8 cellular contexts compared by ENCODE assay signal in genomic region chr6:166999145-166999844, GRCh38. TPM values are rescaled to one million over a fixed set of nuclear protein-coding genes. Genes with fewer than 3 reads are reported as not detected.
A peak's percentile ranks its signal among the peaks of the same experiment; 100 is the strongest.
DNase-seq lines count a peak whose midpoint lies in the region; ATAC-seq, FAIRE-seq and TF ChIP-seq lines count a peak whose summit lies in the region.

A gene with protein sequence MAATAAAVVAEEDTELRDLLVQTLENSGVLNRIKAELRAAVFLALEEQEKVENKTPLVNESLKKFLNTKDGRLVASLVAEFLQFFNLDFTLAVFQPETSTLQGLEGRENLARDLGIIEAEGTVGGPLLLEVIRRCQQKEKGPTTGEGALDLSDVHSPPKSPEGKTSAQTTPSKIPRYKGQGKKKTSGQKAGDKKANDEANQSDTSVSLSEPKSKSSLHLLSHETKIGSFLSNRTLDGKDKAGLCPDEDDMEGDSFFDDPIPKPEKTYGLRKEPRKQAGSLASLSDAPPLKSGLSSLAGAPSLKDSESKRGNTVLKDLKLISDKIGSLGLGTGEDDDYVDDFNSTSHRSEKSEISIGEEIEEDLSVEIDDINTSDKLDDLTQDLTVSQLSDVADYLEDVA (plus strand): TSS chr6:166999397. CDS start chr6:166999413, 16 bp downstream.

- H3K27ac ChIP-seq in angular gyrus (ENCODE audit: low read depth, low read length) = peak within 1 kb of the TSS; percentile 10
- H3K27ac ChIP-seq in right atrium auricular region = peak within 1 kb of the TSS; percentile 42 to 77
- H3K27ac ChIP-seq in psoas muscle = peak within 1 kb of the TSS; percentile 62

- DNase-seq in GM13976 (ENCODE audit: low spot score) (peak; percentile 99), NCI-H1694 (lab: John Stamatoyannopoulos, UW) (peak; percentile 30), T-helper 17 cell (peak; percentile 72 to 87 (median 83)), right atrium auricular region (ENCODE audit: low spot score) (peak; percentile 91), psoas muscle (peak; percentile 96 to 97), urothelium cell line (ENCODE audit: low spot score) (peak; percentile 98)

- H3K27me3 ChIP-seq in right atrium auricular region = no peaks in the 10 kb centered on the region
- H3K27me3 ChIP-seq in psoas muscle (ENCODE audit: insufficient read depth in 3 of 3, low read length in 2 of 3) = no peaks in the 10 kb centered on the region

- intact Hi-C loops in psoas muscle (cut with DNase I) = loop anchor here (5.0 kb wide), 1 partner anchor 42 kb away; the partner anchor contains the start of gene RNASET2 (in 2 of the 2)

- 1% methylated on average over 53 to 87 of the region's 87 CpGs for WGBS in psoas muscle, 3 donors

- H3K4me3 ChIP-seq in right atrium auricular region (peak within 1 kb of the TSS; percentile 78 to 93), psoas muscle (peak within 1 kb of the TSS; percentile 86)

- H3K36me3 Mint-ChIP-seq in T-helper 17 cell (ENCODE audit: low read depth) = peaks cover 5% of the 10 kb centered on the region

- TF ChIP-seq CTCF in GM13976 (IDR thresholded peaks at IDR 0.05; ENCODE audit: borderline replicate concordance, control extremely low read depth, extremely low read depth, insufficient read depth, missing control alignments) (peak; percentile 5), right atrium auricular region (IDR thresholded peaks at IDR 0.05) (no peak), psoas muscle (IDR thresholded peaks at IDR 0.05) (no peak)

- ATAC-seq in HG02884 (IDR thresholded peaks at IDR 0.05; ENCODE audit: unreplicated experiment) (peak; percentile 80), T-helper 17 cell (peak; percentile 92), psoas muscle (peak; percentile 99)

- in situ Hi-C loops in GM13976 (cut with MboI; ENCODE audit: low sequenced_read_pairs, unreplicated experiment) = no loop called here

- FAIRE-seq in urothelium cell line (lab: Jason Lieb, UNC) = peak; percentile 82

- peak within 1 kb of the TSS; percentile 90 for H3K4me3 Mint-ChIP-seq in T-helper 17 cell

- H3K4me1 ChIP-seq in right atrium auricular region (peaks cover 0 to 25% of the 10 kb centered on the region in 2 donors), psoas muscle (peaks cover 17% of the 10 kb centered on the region)

- H3K36me3 ChIP-seq in right atrium auricular region (no peaks in the 10 kb centered on the region), psoas muscle (ENCODE audit: insufficient read depth in 1 of 2, low read depth in 1 of 2) (peaks cover 0 to 20% of the 10 kb centered on the region in 2 donors)

- peaks cover 33% of the 10 kb centered on the region for H3K4me1 Mint-ChIP-seq in T-helper 17 cell

- H3K27ac Mint-ChIP-seq in T-helper 17 cell = peak within 1 kb of the TSS; percentile 90

- no peaks in the 10 kb centered on the region for H3K9me3 ChIP-seq in T-helper 17 cell (ENCODE audit: control insufficient read depth, low read length, poor library complexity, severe bottlenecking)
- H3K9me3 ChIP-seq in right atrium auricular region = no peaks in the 10 kb centered on the region
- H3K9me3 ChIP-seq in psoas muscle = no peaks in the 10 kb centered on the region

- no peaks in the 10 kb centered on the region for H3K27me3 Mint-ChIP-seq in T-helper 17 cell

RNA-seq across cellular contexts. Expression of the gene that starts here (rescaled TPM):
- 10 to 100 TPM; 19.8 to 24.0 TPM for total RNA-seq in T-helper 17 cell
- total RNA-seq in right atrium auricular region = 1 to 10 TPM; 6.7 to 8.8 TPM
- 1 to 10 TPM; 3.0 to 7.9 (median 5.8) TPM for total RNA-seq in psoas muscle
- 10 to 100 TPM in 1 of 3 donors, 1 to 10 TPM in 2; 3.7 to 18.8 (median 9.2) TPM for polyA plus RNA-seq in psoas muscle

Comparison
In these comparisons a context has a peak if more than half of its experiments do, and no peak if none do; other contexts are left out.
1. Peak in every context shown above with its lines: DNase-seq, ATAC-seq, H3K4me3 ChIP-seq and H3K27ac ChIP-seq.
2. DNase-seq: peak in every context shown above with its lines; median percentile 99 in GM13976; 98 in urothelium cell line; 96 in psoas muscle; 91 in right atrium auricular region; 83 in T-helper 17 cell; 30 in NCI-H1694.
3. H3K27ac ChIP-seq: peak in every context shown above with its lines; median percentile 62 in psoas muscle; 60 in right atrium auricular region; 10 in angular gyrus.